ENCODE assay signal across 1 cellular context in the genomic region with DNA sequence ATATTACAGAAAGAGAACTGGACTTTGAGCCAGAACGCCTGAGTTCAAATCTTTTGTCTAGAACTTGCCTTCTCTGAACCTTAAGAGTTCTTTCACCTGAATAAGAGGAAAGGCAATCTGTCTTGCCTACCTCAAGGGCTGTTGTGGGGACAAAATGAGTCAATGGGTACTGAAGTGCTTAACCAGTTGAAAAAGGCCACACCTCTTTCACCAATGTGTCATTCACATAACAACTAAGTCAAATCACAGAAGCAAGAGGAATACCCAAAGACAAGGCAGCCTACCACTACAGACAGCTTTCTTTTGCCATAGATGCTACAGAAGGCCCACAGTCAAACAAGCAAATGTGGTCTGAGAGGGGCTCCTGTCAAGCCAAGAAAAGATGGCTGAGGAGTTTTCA.
TF ChIP-seq lines count a peak whose summit lies in the region.

No MANE protein-coding gene starts in this region.

TF ChIP-seq in HepG2, 621 proteins besides CTCF, POLR2A, EP300 and RAD21:
- TF ChIP-seq MEF2D (CRISPR knock-in tag; IDR thresholded peaks at IDR 0.05) (no peak), DPF2 (CRISPR knock-in tag; IDR thresholded peaks at IDR 0.05; ENCODE audit: borderline replicate concordance, low read depth) (no peak), HMGA1 (CRISPR knock-in tag; conservative IDR thresholded peaks at IDR 0.05) (no peak), HOXA7 (CRISPR knock-in tag; IDR thresholded peaks at IDR 0.05) (no peak), SNRNP70 (IDR thresholded peaks at IDR 0.05; ENCODE audit: low read depth, low read length) (no peak), SMC3 (IDR thresholded peaks at IDR 0.05; ENCODE audit: low read length) (no peak), ZNF484 (CRISPR knock-in tag; IDR thresholded peaks at IDR 0.05; ENCODE audit: borderline replicate concordance, low read depth) (no peak), RFXANK (CRISPR knock-in tag; IDR thresholded peaks at IDR 0.05) (no peak), GTF3A (CRISPR knock-in tag; conservative IDR thresholded peaks at IDR 0.05) (no peak), ZNF766 (CRISPR knock-in tag; IDR thresholded peaks at IDR 0.05; ENCODE audit: borderline replicate concordance) (no peak), HOXD1 (CRISPR knock-in tag; IDR thresholded peaks at IDR 0.05) (no peak), ZC3H4 (CRISPR knock-in tag; IDR thresholded peaks at IDR 0.05; ENCODE audit: borderline replicate concordance) (no peak), ZNF431 (CRISPR knock-in tag; IDR thresholded peaks at IDR 0.05; ENCODE audit: borderline replicate concordance, low read depth) (no peak)
- TF ChIP-seq, protein P1, sequence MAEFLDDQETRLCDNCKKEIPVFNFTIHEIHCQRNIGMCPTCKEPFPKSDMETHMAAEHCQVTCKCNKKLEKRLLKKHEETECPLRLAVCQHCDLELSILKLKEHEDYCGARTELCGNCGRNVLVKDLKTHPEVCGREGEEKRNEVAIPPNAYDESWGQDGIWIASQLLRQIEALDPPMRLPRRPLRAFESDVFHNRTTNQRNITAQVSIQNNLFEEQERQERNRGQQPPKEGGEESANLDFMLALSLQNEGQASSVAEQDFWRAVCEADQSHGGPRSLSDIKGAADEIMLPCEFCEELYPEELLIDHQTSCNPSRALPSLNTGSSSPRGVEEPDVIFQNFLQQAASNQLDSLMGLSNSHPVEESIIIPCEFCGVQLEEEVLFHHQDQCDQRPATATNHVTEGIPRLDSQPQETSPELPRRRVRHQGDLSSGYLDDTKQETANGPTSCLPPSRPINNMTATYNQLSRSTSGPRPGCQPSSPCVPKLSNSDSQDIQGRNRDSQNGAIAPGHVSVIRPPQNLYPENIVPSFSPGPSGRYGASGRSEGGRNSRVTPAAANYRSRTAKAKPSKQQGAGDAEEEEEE (CRISPR knock-in tag; IDR thresholded peaks at IDR 0.05; ENCODE audit: borderline replicate concordance), result no peak
- TF ChIP-seq, protein P2, sequence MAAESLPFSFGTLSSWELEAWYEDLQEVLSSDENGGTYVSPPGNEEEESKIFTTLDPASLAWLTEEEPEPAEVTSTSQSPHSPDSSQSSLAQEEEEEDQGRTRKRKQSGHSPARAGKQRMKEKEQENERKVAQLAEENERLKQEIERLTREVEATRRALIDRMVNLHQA (CRISPR knock-in tag; IDR thresholded peaks at IDR 0.05), result no peak
- TF ChIP-seq, protein P3, sequence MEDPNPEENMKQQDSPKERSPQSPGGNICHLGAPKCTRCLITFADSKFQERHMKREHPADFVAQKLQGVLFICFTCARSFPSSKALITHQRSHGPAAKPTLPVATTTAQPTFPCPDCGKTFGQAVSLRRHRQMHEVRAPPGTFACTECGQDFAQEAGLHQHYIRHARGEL (CRISPR knock-in tag; IDR thresholded peaks at IDR 0.05), result no peak
- TF ChIP-seq, protein P4, sequence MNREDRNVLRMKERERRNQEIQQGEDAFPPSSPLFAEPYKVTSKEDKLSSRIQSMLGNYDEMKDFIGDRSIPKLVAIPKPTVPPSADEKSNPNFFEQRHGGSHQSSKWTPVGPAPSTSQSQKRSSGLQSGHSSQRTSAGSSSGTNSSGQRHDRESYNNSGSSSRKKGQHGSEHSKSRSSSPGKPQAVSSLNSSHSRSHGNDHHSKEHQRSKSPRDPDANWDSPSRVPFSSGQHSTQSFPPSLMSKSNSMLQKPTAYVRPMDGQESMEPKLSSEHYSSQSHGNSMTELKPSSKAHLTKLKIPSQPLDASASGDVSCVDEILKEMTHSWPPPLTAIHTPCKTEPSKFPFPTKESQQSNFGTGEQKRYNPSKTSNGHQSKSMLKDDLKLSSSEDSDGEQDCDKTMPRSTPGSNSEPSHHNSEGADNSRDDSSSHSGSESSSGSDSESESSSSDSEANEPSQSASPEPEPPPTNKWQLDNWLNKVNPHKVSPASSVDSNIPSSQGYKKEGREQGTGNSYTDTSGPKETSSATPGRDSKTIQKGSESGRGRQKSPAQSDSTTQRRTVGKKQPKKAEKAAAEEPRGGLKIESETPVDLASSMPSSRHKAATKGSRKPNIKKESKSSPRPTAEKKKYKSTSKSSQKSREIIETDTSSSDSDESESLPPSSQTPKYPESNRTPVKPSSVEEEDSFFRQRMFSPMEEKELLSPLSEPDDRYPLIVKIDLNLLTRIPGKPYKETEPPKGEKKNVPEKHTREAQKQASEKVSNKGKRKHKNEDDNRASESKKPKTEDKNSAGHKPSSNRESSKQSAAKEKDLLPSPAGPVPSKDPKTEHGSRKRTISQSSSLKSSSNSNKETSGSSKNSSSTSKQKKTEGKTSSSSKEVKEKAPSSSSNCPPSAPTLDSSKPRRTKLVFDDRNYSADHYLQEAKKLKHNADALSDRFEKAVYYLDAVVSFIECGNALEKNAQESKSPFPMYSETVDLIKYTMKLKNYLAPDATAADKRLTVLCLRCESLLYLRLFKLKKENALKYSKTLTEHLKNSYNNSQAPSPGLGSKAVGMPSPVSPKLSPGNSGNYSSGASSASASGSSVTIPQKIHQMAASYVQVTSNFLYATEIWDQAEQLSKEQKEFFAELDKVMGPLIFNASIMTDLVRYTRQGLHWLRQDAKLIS (CRISPR knock-in tag; IDR thresholded peaks at IDR 0.05), result no peak
- TF ChIP-seq, protein P5, sequence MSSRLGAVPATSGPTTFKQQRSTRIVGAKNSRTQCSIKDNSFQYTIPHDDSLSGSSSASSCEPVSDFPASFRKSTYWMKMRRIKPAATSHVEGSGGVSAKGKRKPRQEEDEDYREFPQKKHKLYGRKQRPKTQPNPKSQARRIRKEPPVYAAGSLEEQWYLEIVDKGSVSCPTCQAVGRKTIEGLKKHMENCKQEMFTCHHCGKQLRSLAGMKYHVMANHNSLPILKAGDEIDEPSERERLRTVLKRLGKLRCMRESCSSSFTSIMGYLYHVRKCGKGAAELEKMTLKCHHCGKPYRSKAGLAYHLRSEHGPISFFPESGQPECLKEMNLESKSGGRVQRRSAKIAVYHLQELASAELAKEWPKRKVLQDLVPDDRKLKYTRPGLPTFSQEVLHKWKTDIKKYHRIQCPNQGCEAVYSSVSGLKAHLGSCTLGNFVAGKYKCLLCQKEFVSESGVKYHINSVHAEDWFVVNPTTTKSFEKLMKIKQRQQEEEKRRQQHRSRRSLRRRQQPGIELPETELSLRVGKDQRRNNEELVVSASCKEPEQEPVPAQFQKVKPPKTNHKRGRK (CRISPR knock-in tag; IDR thresholded peaks at IDR 0.05), result no peak
